Comparison of ENCODE assay signal across 20 cellular contexts in the genomic region with DNA sequence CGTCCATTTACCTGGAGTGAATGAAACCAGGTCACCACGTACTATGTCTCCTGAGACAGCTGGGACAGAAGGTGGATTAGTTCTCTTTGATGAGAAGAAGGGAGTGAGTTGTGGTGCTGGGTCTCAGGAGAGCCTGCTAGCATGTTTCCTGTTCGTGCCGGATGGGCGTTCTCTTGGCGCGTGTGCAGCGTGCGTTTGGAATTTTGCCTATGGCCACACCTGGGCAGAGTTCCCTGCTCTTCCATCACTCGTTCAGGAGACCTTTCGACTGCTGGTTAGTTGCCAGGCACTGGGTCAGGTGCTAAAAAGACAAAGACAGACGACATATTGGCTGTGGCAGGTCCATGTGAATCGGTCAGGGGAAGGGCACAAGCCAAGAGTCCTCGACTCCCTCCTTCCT.
"Had no signal": no experiment of that assay in that cellular context is flagged by ENCODE, and none has a peak within 500 bp of the region (broad histone marks: within the 10 kb centered on the region; RNA-seq: fewer than 3 reads in every experiment).

No MANE protein-coding gene starts in this region.

- H3K4me1 ChIP-seq: gastrocnemius medialis, parathyroid adenoma, sigmoid colon, thyroid gland had no signal

- H3K4me3 ChIP-seq: gastrocnemius medialis, sigmoid colon, thyroid gland had no signal

- FAIRE-seq: kidney, urothelium cell line had no signal

- H3K9me3 ChIP-seq: gastrocnemius medialis, neutrophil, sigmoid colon, thyroid gland had no signal

- DNase-seq: activated CD4-positive, alpha-beta memory T cell treated with anti-CD3 and anti-CD28 coated beads for 36 hours; activated CD8-positive, alpha-beta memory T cell treated with anti-CD3 and anti-CD28 coated beads, Interleukin-2, amount 10 ng/mL, durations not matched to agents 7 days and 5 days; activated naive CD4-positive, alpha-beta T cell treated with anti-CD3 and anti-CD28 coated beads, Interleukin-2, amount 50 U/mL, for 16 hours; activated T-cell treated with anti-CD3 and anti-CD28 coated beads, Interleukin-2, amount 50 U/mL, for 24 hours; aorta; cortex of kidney; effector CD4-positive, alpha-beta T cell; gastrocnemius medialis; head of caudate nucleus; kidney; left ventricle myocardium superior; naive thymus-derived CD8-positive, alpha-beta T cell; sigmoid colon; stimulated activated naive CD4-positive, alpha-beta T cell treated with Interleukin-2 at 50 U/mL for 16 hours; SW 1271; T-helper 2 cell; thyroid gland had no signal

- H3K27me3 ChIP-seq: gastrocnemius medialis, neutrophil, sigmoid colon, thyroid gland had no signal

- H3K27ac ChIP-seq: gastrocnemius medialis, neutrophil, parathyroid adenoma, sigmoid colon, thyroid gland had no signal

- ATAC-seq: activated CD8-positive, alpha-beta memory T cell treated with anti-CD3 and anti-CD28 coated beads, Interleukin-2, amount 10 ng/mL, durations not matched to agents 7 days and 5 days; gastrocnemius medialis; left ventricle myocardium superior; naive thymus-derived CD8-positive, alpha-beta T cell had no signal
